ENCODE assay signal across 1 cellular context in the genomic region with DNA sequence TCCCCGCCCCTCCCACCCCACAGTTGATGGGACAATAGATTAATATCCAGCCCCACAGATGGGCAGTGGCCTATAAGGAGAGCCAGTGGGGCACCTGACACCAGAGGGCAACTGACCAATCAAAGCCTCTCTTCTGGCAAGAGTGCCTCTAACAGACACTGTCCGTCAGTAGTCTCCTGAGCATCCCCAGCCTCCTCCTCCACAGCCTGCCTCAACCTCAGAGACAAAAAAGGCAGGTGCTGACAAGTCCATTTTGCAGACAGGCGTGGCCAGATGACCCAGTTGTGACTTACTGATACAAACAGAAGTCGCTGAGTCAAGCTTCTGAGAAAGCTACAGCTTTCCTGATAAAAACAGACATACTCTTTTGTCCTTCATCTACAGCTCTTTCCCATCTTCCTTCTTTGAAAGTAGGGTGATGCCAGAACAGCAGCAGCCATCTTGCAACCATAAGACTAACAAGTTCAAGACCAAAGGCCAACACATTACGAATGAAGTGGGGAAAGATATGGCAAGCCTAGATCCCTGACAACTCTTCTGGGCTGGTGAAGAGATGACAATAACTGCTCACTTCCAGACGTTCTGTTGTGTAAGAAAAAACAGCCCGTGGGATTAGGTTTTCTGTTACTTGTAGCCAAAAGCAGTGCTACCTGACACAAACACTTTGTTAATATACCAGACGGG.
TF ChIP-seq lines count a peak whose summit lies in the region.

No MANE protein-coding gene starts in this region.

TF ChIP-seq in K562, 482 proteins besides CTCF, POLR2A, EP300 and RAD21 (continued from another document and continues in another):
- TF ChIP-seq, protein P1, sequence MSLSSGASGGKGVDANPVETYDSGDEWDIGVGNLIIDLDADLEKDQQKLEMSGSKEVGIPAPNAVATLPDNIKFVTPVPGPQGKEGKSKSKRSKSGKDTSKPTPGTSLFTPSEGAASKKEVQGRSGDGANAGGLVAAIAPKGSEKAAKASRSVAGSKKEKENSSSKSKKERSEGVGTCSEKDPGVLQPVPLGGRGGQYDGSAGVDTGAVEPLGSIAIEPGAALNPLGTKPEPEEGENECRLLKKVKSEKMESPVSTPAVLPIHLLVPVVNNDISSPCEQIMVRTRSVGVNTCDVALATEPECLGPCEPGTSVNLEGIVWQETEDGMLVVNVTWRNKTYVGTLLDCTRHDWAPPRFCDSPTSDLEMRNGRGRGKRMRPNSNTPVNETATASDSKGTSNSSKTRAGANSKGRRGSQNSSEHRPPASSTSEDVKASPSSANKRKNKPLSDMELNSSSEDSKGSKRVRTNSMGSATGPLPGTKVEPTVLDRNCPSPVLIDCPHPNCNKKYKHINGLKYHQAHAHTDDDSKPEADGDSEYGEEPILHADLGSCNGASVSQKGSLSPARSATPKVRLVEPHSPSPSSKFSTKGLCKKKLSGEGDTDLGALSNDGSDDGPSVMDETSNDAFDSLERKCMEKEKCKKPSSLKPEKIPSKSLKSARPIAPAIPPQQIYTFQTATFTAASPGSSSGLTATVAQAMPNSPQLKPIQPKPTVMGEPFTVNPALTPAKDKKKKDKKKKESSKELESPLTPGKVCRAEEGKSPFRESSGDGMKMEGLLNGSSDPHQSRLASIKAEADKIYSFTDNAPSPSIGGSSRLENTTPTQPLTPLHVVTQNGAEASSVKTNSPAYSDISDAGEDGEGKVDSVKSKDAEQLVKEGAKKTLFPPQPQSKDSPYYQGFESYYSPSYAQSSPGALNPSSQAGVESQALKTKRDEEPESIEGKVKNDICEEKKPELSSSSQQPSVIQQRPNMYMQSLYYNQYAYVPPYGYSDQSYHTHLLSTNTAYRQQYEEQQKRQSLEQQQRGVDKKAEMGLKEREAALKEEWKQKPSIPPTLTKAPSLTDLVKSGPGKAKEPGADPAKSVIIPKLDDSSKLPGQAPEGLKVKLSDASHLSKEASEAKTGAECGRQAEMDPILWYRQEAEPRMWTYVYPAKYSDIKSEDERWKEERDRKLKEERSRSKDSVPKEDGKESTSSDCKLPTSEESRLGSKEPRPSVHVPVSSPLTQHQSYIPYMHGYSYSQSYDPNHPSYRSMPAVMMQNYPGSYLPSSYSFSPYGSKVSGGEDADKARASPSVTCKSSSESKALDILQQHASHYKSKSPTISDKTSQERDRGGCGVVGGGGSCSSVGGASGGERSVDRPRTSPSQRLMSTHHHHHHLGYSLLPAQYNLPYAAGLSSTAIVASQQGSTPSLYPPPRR (CRISPR knock-in tag; IDR thresholded peaks at IDR 0.05; ENCODE audit: borderline replicate concordance), result peak; percentile 55; the same call in 1 of the 2 replicates
- TF ChIP-seq ZBTB40 (IDR thresholded peaks at IDR 0.05) (peak; percentile 52; the same call in 1 of the 2 replicates), ZBTB40 (CRISPR knock-in tag; IDR thresholded peaks at IDR 0.05) (no peak), ZNF263 (CRISPR knock-in tag; IDR thresholded peaks at IDR 0.05; ENCODE audit: borderline replicate concordance) (no peak; the same call in 1 of the 2 replicates), HMG20B (CRISPR knock-in tag; IDR thresholded peaks at IDR 0.05) (no peak), SREBF2 (CRISPR knock-in tag; IDR thresholded peaks at IDR 0.05) (no peak), FOXJ3 (CRISPR knock-in tag; IDR thresholded peaks at IDR 0.05) (no peak), YY1 (IDR thresholded peaks at IDR 0.05; ENCODE audit: borderline replicate concordance in 1 of 3, control insufficient read depth in 1 of 3, extremely low read depth in 1 of 3, insufficient read depth in 3 of 3, insufficient read length in 1 of 3, insufficient replicate concordance in 2 of 3, low read depth in 1 of 3, low read length in 2 of 3) (peak in 2 of 3 experiments; percentile 50 to 88), EP400 (IDR thresholded peaks at IDR 0.05) (peak; percentile 79), EWSR1 (IDR thresholded peaks at IDR 0.05; ENCODE audit: borderline replicate concordance, low read depth, partially characterized antibody) (no peak), ESRRB (CRISPR knock-in tag; IDR thresholded peaks at IDR 0.05; ENCODE audit: borderline replicate concordance) (no peak), CREB1 (IDR thresholded peaks at IDR 0.05) (no peak; the same call in 1 of the 2 replicates), CREB1 (CRISPR knock-in tag; IDR thresholded peaks at IDR 0.05) (no peak), SMARCC2 (IDR thresholded peaks at IDR 0.05; ENCODE audit: low read depth) (peak; percentile 61; the same call in 1 of the 2 replicates), LCOR (CRISPR knock-in tag; IDR thresholded peaks at IDR 0.05) (peak; percentile 94; the same call in 1 of the 2 replicates), SIN3A (IDR thresholded peaks at IDR 0.05; ENCODE audit: borderline replicate concordance in 2 of 2, control insufficient read depth in 1 of 2, low read depth in 2 of 2, low read length in 2 of 2) (no peak), PKNOX1 (IDR thresholded peaks at IDR 0.05) (peak; percentile 93), SOX6 (IDR thresholded peaks at IDR 0.05) (peak; percentile 98), E2F1 (CRISPR knock-in tag; IDR thresholded peaks at IDR 0.05) (no peak), ZNF583 (CRISPR knock-in tag; IDR thresholded peaks at IDR 0.05) (peak; percentile 59; the same call in 1 of the 2 replicates), STAT5B (CRISPR knock-in tag; IDR thresholded peaks at IDR 0.05) (no peak), ZNF384 (IDR thresholded peaks at IDR 0.05; ENCODE audit: low read depth, low read length) (no peak), MTA3 (IDR thresholded peaks at IDR 0.05; ENCODE audit: borderline replicate concordance) (peak; percentile 67; the same call in 1 of the 2 replicates), ZNF23 (CRISPR knock-in tag; IDR thresholded peaks at IDR 0.05) (no peak), BCOR (IDR thresholded peaks at IDR 0.05) (no peak), ZNF197 (CRISPR knock-in tag; IDR thresholded peaks at IDR 0.05; ENCODE audit: low read depth) (0 out of 2 replicates have a peak, but pooled peaks have one; percentile 77), ETV1 (tag; conservative IDR thresholded peaks at IDR 0.05; ENCODE audit: low read depth) (peak; percentile 48)
- TF ChIP-seq, protein P2, sequence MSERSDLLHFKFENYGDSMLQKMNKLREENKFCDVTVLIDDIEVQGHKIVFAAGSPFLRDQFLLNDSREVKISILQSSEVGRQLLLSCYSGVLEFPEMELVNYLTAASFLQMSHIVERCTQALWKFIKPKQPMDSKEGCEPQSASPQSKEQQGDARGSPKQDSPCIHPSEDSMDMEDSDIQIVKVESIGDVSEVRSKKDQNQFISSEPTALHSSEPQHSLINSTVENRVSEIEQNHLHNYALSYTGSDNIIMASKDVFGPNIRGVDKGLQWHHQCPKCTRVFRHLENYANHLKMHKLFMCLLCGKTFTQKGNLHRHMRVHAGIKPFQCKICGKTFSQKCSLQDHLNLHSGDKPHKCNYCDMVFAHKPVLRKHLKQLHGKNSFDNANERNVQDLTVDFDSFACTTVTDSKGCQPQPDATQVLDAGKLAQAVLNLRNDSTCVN (CRISPR knock-in tag; IDR thresholded peaks at IDR 0.05), result no peak
- TF ChIP-seq, protein P3, sequence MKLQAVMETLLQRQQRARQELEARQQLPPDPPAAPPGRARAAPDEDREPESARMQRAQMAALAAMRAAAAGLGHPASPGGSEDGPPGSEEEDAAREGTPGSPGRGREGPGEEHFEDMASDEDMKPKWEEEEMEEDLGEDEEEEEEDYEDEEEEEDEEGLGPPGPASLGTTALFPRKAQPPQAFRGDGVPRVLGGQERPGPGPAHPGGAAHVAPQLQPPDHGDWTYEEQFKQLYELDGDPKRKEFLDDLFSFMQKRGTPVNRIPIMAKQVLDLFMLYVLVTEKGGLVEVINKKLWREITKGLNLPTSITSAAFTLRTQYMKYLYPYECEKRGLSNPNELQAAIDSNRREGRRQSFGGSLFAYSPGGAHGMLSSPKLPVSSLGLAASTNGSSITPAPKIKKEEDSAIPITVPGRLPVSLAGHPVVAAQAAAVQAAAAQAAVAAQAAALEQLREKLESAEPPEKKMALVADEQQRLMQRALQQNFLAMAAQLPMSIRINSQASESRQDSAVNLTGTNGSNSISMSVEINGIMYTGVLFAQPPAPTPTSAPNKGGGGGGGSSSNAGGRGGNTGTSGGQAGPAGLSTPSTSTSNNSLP (IDR thresholded peaks at IDR 0.05; ENCODE audit: borderline replicate concordance, low read depth, low read length), result peak; percentile 52; the same call in 1 of the 2 replicates
